ENCODE assay signal across 8 cellular contexts in the genomic region with DNA sequence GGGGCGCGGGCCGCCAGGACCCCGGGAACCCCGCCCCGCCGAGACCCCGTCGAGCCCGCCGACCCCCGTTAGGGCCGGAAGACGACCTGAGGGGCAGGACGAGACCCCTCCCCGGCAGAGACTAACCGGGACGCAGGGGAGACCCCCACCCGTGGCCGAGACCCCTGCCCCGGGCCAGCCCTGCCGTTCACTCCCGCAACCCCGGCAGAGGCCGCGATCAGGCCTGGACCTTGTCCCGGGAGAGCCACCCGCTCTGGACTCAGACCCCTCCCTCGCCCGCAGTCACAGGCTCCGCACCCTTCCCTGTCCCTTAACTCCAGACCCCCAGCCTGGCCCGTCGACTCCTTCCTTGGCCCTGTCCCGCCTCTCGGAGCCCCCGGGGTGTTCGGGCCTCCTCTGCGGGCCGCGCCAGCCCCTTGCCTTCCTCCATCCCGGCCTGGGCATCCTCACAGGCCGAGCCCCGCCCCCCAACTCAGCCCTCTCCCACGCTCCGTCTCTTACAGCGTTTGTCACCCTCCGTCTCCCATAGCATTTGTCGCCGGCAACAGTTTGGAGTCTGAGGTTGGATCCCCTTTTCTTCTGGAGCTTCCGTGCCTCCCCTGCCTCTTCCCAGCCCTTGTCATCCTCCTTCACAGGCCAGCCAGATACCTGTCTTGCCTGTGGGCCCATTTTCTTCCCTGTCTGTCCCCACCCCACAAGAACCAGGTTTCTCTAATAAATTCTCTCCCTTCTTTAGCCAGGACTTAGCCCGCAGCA. TPM values are rescaled to one million over a fixed set of nuclear protein-coding genes. Genes with fewer than 3 reads are reported as not detected.
DNase-seq lines count a peak whose midpoint lies in the region; ATAC-seq, FAIRE-seq and TF ChIP-seq lines count a peak whose summit lies in the region.

No MANE protein-coding gene starts in this region.

- in situ Hi-C loops in astrocyte of the spinal cord (cut with HindIII; ENCODE audit: low sequenced_read_pairs) (no loop called here), HepG2 (cut with HindIII; ENCODE audit: extremely low pct_ligation_motif_present, low pct_unique_long_range_greater_than_20kb) (no loop called here)

- POLR2A ChIA-PET in HepG2 (lab: Yijun Ruan, JAX): interaction anchor here (0.6 to 4.6 kb wide), 26 partner anchors 8 to 411 kb away, joined by 3 to 113 read pairs (median 7); a partner anchor contains a TSS

- TF ChIP-seq RAD21 in Ishikawa (IDR thresholded peaks at IDR 0.05; ENCODE audit: low read depth) (no peak), HepG2 (CRISPR knock-in tag; IDR thresholded peaks at IDR 0.05) (no peak)

- CTCF ChIA-PET in HepG2 (lab: Yijun Ruan, JAX; ENCODE audit: low intra/inter-chr PET ratio, low total read pairs): interaction anchor here (1.5 kb wide), 1 partner anchor 83 kb away, joined by 4 read pairs; a partner anchor contains a TSS

- DNase-seq in COLO668 (lab: John Stamatoyannopoulos, UW; ENCODE audit: unreplicated experiment) (peak; percentile 10), astrocyte of the spinal cord (ENCODE audit: low read depth, low spot score) (no peak), HepG2 (ENCODE audit: low spot score) (no peak), GM20000 (ENCODE audit: low spot score) (no peak)
- DNase-seq in activated CD4-positive, CD25-positive, alpha-beta regulatory T cell (lab: John Stamatoyannopoulos, UW): no peak

- H3K9ac ChIP-seq in HepG2 (ENCODE audit: insufficient read depth, low read depth, low read length): peak overlapping the region; percentile 82

- peak; percentile 4 for FAIRE-seq in HepG2 (lab: Jason Lieb, UNC)

- no peaks in the 10 kb centered on the region for H3K9me3 ChIP-seq in HepG2 (ENCODE audit: low read length)

- H3K4me2 ChIP-seq in HepG2 (ENCODE audit: low read depth, low read length): peak overlapping the region; percentile 95

- no peaks in the 10 kb centered on the region for H3K36me3 ChIP-seq in HepG2 (replicated peaks in 1 of 2; ENCODE audit: control insufficient read depth in 1 of 2, insufficient read depth in 2 of 2, low read length in 2 of 2)

- TF ChIP-seq CTCF in astrocyte of the spinal cord (IDR thresholded peaks at IDR 0.05; ENCODE audit: low read depth, low read length) (no peak), HepG2 (CRISPR knock-in tag; IDR thresholded peaks at IDR 0.05) (no peak), GM20000 (IDR thresholded peaks at IDR 0.05; ENCODE audit: extremely low read depth, missing control alignments) (no peak)

- intact Hi-C loops in HepG2 (cut with micrococcal nuclease; ENCODE audit: unreplicated experiment): loop anchor here (2.0 kb wide), 1 partner anchor 17 kb away; a partner anchor contains a TSS

- H3K4me1 ChIP-seq in HepG2 (ENCODE audit: insufficient read depth, low read length): peaks cover 57% of the 10 kb centered on the region

- peaks cover 4% of the 10 kb centered on the region; the same call in 1 of the 2 replicates for H4K20me1 ChIP-seq in HepG2 (ENCODE audit: insufficient read depth, low read length)

- TF ChIP-seq EP300 in Ishikawa (IDR thresholded peaks at IDR 0.05; ENCODE audit: borderline replicate concordance): no peak
- no peak for TF ChIP-seq EP300 in HepG2 (IDR thresholded peaks at IDR 0.05; ENCODE audit: low read depth in 2 of 2, low read length in 2 of 2)
- TF ChIP-seq EP300 in HepG2 (CRISPR knock-in tag; IDR thresholded peaks at IDR 0.05; ENCODE audit: borderline replicate concordance): no peak; the same call in 1 of the 2 replicates

- H3K27me3 ChIP-seq in HepG2 (ENCODE audit: control insufficient read depth in 1 of 2, insufficient read depth in 2 of 2, low read length in 2 of 2): peaks cover 3 to 6% of the 10 kb centered on the region in 2 experiments; a peak in 2 of 5 replicates

- no peaks in the 10 kb centered on the region for H3K79me2 ChIP-seq in HepG2 (ENCODE audit: insufficient read depth, low read length)

- TF ChIP-seq POLR2A in HepG2 (IDR thresholded peaks at IDR 0.05; ENCODE audit: insufficient read depth in 1 of 2, low read depth in 2 of 2, low read length in 2 of 2): peak in 1 of 2 experiments; percentile 68; a peak in 1 of 4 replicates

- WGBS in HepG2 (ENCODE audit: low lambda C conversion rate): under 1% methylated on average over 35 of the region's 51 CpGs

- H3K4me3 ChIP-seq in astrocyte of the spinal cord (ENCODE audit: low read depth, low read length) (peak overlapping the region; percentile 80), HepG2 (replicated peaks in 1 of 3; ENCODE audit: insufficient read depth in 1 of 3, low read depth in 2 of 3, low read length in 3 of 3) (peak overlapping the region; percentile 82 to 98 (median 90))

- ATAC-seq in HepG2: peak; percentile 35
- ATAC-seq in HG03342 (IDR thresholded peaks at IDR 0.05; ENCODE audit: unreplicated experiment): no peak

- BruUV-seq in HepG2 (replicated peaks; lab: Mats Ljungman, UMichigan): TSS peak; percentile 78

- H3K27ac ChIP-seq in HepG2 (ENCODE audit: extremely low read length, insufficient read depth, low read length) (peak overlapping the region; percentile 78), temporal lobe (ENCODE audit: low read depth, low read length) (peak overlapping the region; percentile 9)

- H2AFZ ChIP-seq in HepG2 (ENCODE audit: low read length): no peak overlapping the region

RNA-seq across cellular contexts. Expression of a gene that starts 0.6 kb away (rescaled TPM):
- 25.9 and 33.7 TPM in 2 replicates for total RNA-seq in HepG2 (2016; rRNA removed; fragmentation: Illumina TruSeq; extraction: Trizol)
- 58.0 and 75.2 TPM in 2 replicates for total RNA-seq in HepG2 (2016; cell fraction: cytosol; rRNA removed; fragmentation: Illumina TruSeq; extraction: Trizol; ENCODE audit: low read depth)
- total RNA-seq in HepG2 (2016; cell fraction: insoluble cytoplasmic fraction; rRNA removed; fragmentation: Illumina TruSeq; extraction: Trizol): 25.2 and 31.6 TPM in 2 replicates
- 54.3 and 70.5 TPM in 2 replicates for total RNA-seq in HepG2 (2016; cell fraction: membrane; rRNA removed; fragmentation: Illumina TruSeq; extraction: Trizol)
- total RNA-seq in HepG2 (2016; cell fraction: nucleus; rRNA removed; fragmentation: Illumina TruSeq; extraction: Trizol): 19.6 and 25.2 TPM in 2 replicates
- polyA plus RNA-seq in HepG2 (2011; rRNA removed): 28.1 and 36.8 TPM in 2 replicates
- 22.9 and 25.9 TPM in 2 replicates for polyA plus RNA-seq in HepG2 (2011; cell fraction: cytosol; rRNA removed)
- polyA plus RNA-seq in HepG2 (2011; cell fraction: nucleus; rRNA removed): 101 and 106 TPM in 2 replicates
- polyA plus RNA-seq in HepG2 (2012): 70.9 and 75.4 TPM in 2 replicates
- polyA plus RNA-seq in HepG2 (2016; cell fraction: cytosol; fragmentation: Illumina TruSeq; extraction: Trizol; ENCODE audit: low read depth): 308 and 317 TPM in 2 replicates
- 54.5 and 74.5 TPM in 2 replicates for polyA plus RNA-seq in HepG2 (2016; cell fraction: insoluble cytoplasmic fraction; fragmentation: Illumina TruSeq; extraction: Trizol; ENCODE audit: low read depth)
- polyA plus RNA-seq in HepG2 (2016; cell fraction: membrane; fragmentation: Illumina TruSeq; extraction: Trizol; ENCODE audit: low read depth): 232 and 236 TPM in 2 replicates
- 80.5 and 83.8 TPM in 2 replicates for polyA plus RNA-seq in HepG2 (2016; cell fraction: nucleus; fragmentation: Illumina TruSeq; extraction: Trizol; ENCODE audit: insufficient read depth, low read depth)
- polyA minus RNA-seq in HepG2 (2011; rRNA and poly(A)+ RNA removed; ENCODE audit: low replicate concordance): 42.1 and 65.5 TPM in 2 replicates
- polyA minus RNA-seq in HepG2 (2011; cell fraction: cytosol; rRNA and poly(A)+ RNA removed): 21.6 and 27.5 TPM in 2 replicates
- 32.7 and 36.6 TPM in 2 replicates for polyA minus RNA-seq in HepG2 (2011; cell fraction: nucleus; rRNA and poly(A)+ RNA removed)
- 30.0 TPM for total RNA-seq in temporal lobe

RNA-seq across cellular contexts. Expression of a gene that starts 14.1 kb away (rescaled TPM):
- 1.3 and 1.9 TPM in 2 replicates for total RNA-seq in HepG2 (2016; rRNA removed; fragmentation: Illumina TruSeq; extraction: Trizol)
- 1.1 and 1.6 TPM in 2 replicates for total RNA-seq in HepG2 (2016; cell fraction: cytosol; rRNA removed; fragmentation: Illumina TruSeq; extraction: Trizol; ENCODE audit: low read depth)
- 0.94 and 1.8 TPM in 2 replicates for total RNA-seq in HepG2 (2016; cell fraction: insoluble cytoplasmic fraction; rRNA removed; fragmentation: Illumina TruSeq; extraction: Trizol)
- total RNA-seq in HepG2 (2016; cell fraction: membrane; rRNA removed; fragmentation: Illumina TruSeq; extraction: Trizol): 2.7 and 3.0 TPM in 2 replicates
- 1.4 and 2.1 TPM in 2 replicates for total RNA-seq in HepG2 (2016; cell fraction: nucleus; rRNA removed; fragmentation: Illumina TruSeq; extraction: Trizol)
- 1.6 and 2.0 TPM in 2 replicates for polyA plus RNA-seq in HepG2 (2011; rRNA removed)
- 1.1 and 2.3 TPM in 2 replicates for polyA plus RNA-seq in HepG2 (2011; cell fraction: cytosol; rRNA removed)
- 8.4 and 10.3 TPM in 2 replicates for polyA plus RNA-seq in HepG2 (2011; cell fraction: nucleus; rRNA removed)
- 2.4 and 3.1 TPM in 2 replicates for polyA plus RNA-seq in HepG2 (2012)
- 1.8 and 1.9 TPM in 2 replicates for polyA plus RNA-seq in HepG2 (2016; cell fraction: cytosol; fragmentation: Illumina TruSeq; extraction: Trizol; ENCODE audit: low read depth)
- 7.2 and 8.4 TPM in 2 replicates for polyA plus RNA-seq in HepG2 (2016; cell fraction: insoluble cytoplasmic fraction; fragmentation: Illumina TruSeq; extraction: Trizol; ENCODE audit: low read depth)
- 3.3 and 4.0 TPM in 2 replicates for polyA plus RNA-seq in HepG2 (2016; cell fraction: membrane; fragmentation: Illumina TruSeq; extraction: Trizol; ENCODE audit: low read depth)
- polyA plus RNA-seq in HepG2 (2016; cell fraction: nucleus; fragmentation: Illumina TruSeq; extraction: Trizol; ENCODE audit: insufficient read depth, low read depth): 9.0 and 10.0 TPM in 2 replicates
- polyA minus RNA-seq in HepG2 (2011; rRNA and poly(A)+ RNA removed; ENCODE audit: low replicate concordance): 0.28 and 1.8 TPM in 2 replicates
- polyA minus RNA-seq in HepG2 (2011; cell fraction: cytosol; rRNA and poly(A)+ RNA removed): 1.9 and 4.0 TPM in 2 replicates
- 0.77 and 0.87 TPM in 2 replicates for polyA minus RNA-seq in HepG2 (2011; cell fraction: nucleus; rRNA and poly(A)+ RNA removed)
- total RNA-seq in temporal lobe: 1.2 TPM

RNA-seq across cellular contexts. Expression of a gene that starts 15.8 kb away (rescaled TPM):
- 10.2 and 10.7 TPM in 2 replicates for total RNA-seq in HepG2 (2016; rRNA removed; fragmentation: Illumina TruSeq; extraction: Trizol)
- 8.3 and 13.6 TPM in 2 replicates for total RNA-seq in HepG2 (2016; cell fraction: cytosol; rRNA removed; fragmentation: Illumina TruSeq; extraction: Trizol; ENCODE audit: low read depth)
- 9.9 and 10.3 TPM in 2 replicates for total RNA-seq in HepG2 (2016; cell fraction: insoluble cytoplasmic fraction; rRNA removed; fragmentation: Illumina TruSeq; extraction: Trizol)
- 24.1 and 24.7 TPM in 2 replicates for total RNA-seq in HepG2 (2016; cell fraction: membrane; rRNA removed; fragmentation: Illumina TruSeq; extraction: Trizol)
- 7.0 and 7.6 TPM in 2 replicates for total RNA-seq in HepG2 (2016; cell fraction: nucleus; rRNA removed; fragmentation: Illumina TruSeq; extraction: Trizol)
- 11.9 and 14.7 TPM in 2 replicates for polyA plus RNA-seq in HepG2 (2011; rRNA removed)
- polyA plus RNA-seq in HepG2 (2011; cell fraction: cytosol; rRNA removed): 11.7 and 19.3 TPM in 2 replicates
- polyA plus RNA-seq in HepG2 (2011; cell fraction: nucleus; rRNA removed): 12.6 and 13.6 TPM in 2 replicates
- 4.4 and 6.8 TPM in 2 replicates for polyA plus RNA-seq in HepG2 (2012)
- 18.0 and 22.1 TPM in 2 replicates for polyA plus RNA-seq in HepG2 (2016; cell fraction: cytosol; fragmentation: Illumina TruSeq; extraction: Trizol; ENCODE audit: low read depth)
- polyA plus RNA-seq in HepG2 (2016; cell fraction: insoluble cytoplasmic fraction; fragmentation: Illumina TruSeq; extraction: Trizol; ENCODE audit: low read depth): 14.2 and 16.6 TPM in 2 replicates
- polyA plus RNA-seq in HepG2 (2016; cell fraction: membrane; fragmentation: Illumina TruSeq; extraction: Trizol; ENCODE audit: low read depth): 25.0 and 29.7 TPM in 2 replicates
- polyA plus RNA-seq in HepG2 (2016; cell fraction: nucleus; fragmentation: Illumina TruSeq; extraction: Trizol; ENCODE audit: insufficient read depth, low read depth): 9.7 and 10.6 TPM in 2 replicates
- polyA minus RNA-seq in HepG2 (2011; rRNA and poly(A)+ RNA removed; ENCODE audit: low replicate concordance): 15.8 and 18.5 TPM in 2 replicates
- 8.1 and 9.1 TPM in 2 replicates for polyA minus RNA-seq in HepG2 (2011; cell fraction: cytosol; rRNA and poly(A)+ RNA removed)
- polyA minus RNA-seq in HepG2 (2011; cell fraction: nucleus; rRNA and poly(A)+ RNA removed): 4.5 and 5.5 TPM in 2 replicates
- 4.9 TPM for total RNA-seq in temporal lobe

RNA-seq across cellular contexts. Expression of a gene that starts 16.3 kb away (rescaled TPM):
- 0.27 and 0.35 TPM in 2 replicates for total RNA-seq in HepG2 (2016; rRNA removed; fragmentation: Illumina TruSeq; extraction: Trizol)
- not detected in 2 replicates for total RNA-seq in HepG2 (2016; cell fraction: cytosol; rRNA removed; fragmentation: Illumina TruSeq; extraction: Trizol; ENCODE audit: low read depth)
- total RNA-seq in HepG2 (2016; cell fraction: insoluble cytoplasmic fraction; rRNA removed; fragmentation: Illumina TruSeq; extraction: Trizol): 0.16 and 0.56 TPM in 2 replicates
- 0.12 and 0.14 TPM in 2 replicates for total RNA-seq in HepG2 (2016; cell fraction: membrane; rRNA removed; fragmentation: Illumina TruSeq; extraction: Trizol)
- total RNA-seq in HepG2 (2016; cell fraction: nucleus; rRNA removed; fragmentation: Illumina TruSeq; extraction: Trizol): 0.25 and 0.28 TPM in 2 replicates
- polyA plus RNA-seq in HepG2 (2011; rRNA removed): 0.71 and 0.77 TPM in 2 replicates
- 0.37 and 0.86 TPM in 2 replicates for polyA plus RNA-seq in HepG2 (2011; cell fraction: cytosol; rRNA removed)
- 0.99 and 1.1 TPM in 2 replicates for polyA plus RNA-seq in HepG2 (2011; cell fraction: nucleus; rRNA removed)
- 0.28 and 0.56 TPM in 2 replicates for polyA plus RNA-seq in HepG2 (2012)
- polyA plus RNA-seq in HepG2 (2016; cell fraction: cytosol; fragmentation: Illumina TruSeq; extraction: Trizol; ENCODE audit: low read depth): not detected in 2 replicates
- 0.32 and 0.40 TPM in 2 replicates for polyA plus RNA-seq in HepG2 (2016; cell fraction: insoluble cytoplasmic fraction; fragmentation: Illumina TruSeq; extraction: Trizol; ENCODE audit: low read depth)
- polyA plus RNA-seq in HepG2 (2016; cell fraction: membrane; fragmentation: Illumina TruSeq; extraction: Trizol; ENCODE audit: low read depth): 0.08 TPM in 1 of 2 replicates, not detected in the other
- polyA plus RNA-seq in HepG2 (2016; cell fraction: nucleus; fragmentation: Illumina TruSeq; extraction: Trizol; ENCODE audit: insufficient read depth, low read depth): 0.33 and 0.61 TPM in 2 replicates
- 0.14 and 3.0 TPM in 2 replicates for polyA minus RNA-seq in HepG2 (2011; rRNA and poly(A)+ RNA removed; ENCODE audit: low replicate concordance)
- polyA minus RNA-seq in HepG2 (2011; cell fraction: cytosol; rRNA and poly(A)+ RNA removed): 0.59 and 0.62 TPM in 2 replicates
- 0.13 and 0.25 TPM in 2 replicates for polyA minus RNA-seq in HepG2 (2011; cell fraction: nucleus; rRNA and poly(A)+ RNA removed)
- 8.4 TPM for total RNA-seq in temporal lobe

RNA-seq across cellular contexts. Expression of a gene that starts 20.6 kb away (rescaled TPM):
- total RNA-seq in HepG2 (2016; rRNA removed; fragmentation: Illumina TruSeq; extraction: Trizol) (not detected in 2 replicates), temporal lobe (0.74 TPM)
- total RNA-seq in HepG2 (2016; cell fraction: cytosol; rRNA removed; fragmentation: Illumina TruSeq; extraction: Trizol; ENCODE audit: low read depth): 0.51 TPM in 1 of 2 replicates, not detected in the other
- total RNA-seq in HepG2 (2016; cell fraction: insoluble cytoplasmic fraction; rRNA removed; fragmentation: Illumina TruSeq; extraction: Trizol): 0.15 TPM in 1 of 2 replicates, not detected in the other
- total RNA-seq in HepG2 (2016; cell fraction: membrane; rRNA removed; fragmentation: Illumina TruSeq; extraction: Trizol): 0.22 TPM in 1 of 2 replicates, not detected in the other
- total RNA-seq in HepG2 (2016; cell fraction: nucleus; rRNA removed; fragmentation: Illumina TruSeq; extraction: Trizol): not detected in 2 replicates
- polyA plus RNA-seq in HepG2 (2011; rRNA removed): not detected in 2 replicates
- polyA plus RNA-seq in HepG2 (2011; cell fraction: cytosol; rRNA removed): not detected in 2 replicates
- not detected in 2 replicates for polyA plus RNA-seq in HepG2 (2011; cell fraction: nucleus; rRNA removed)
- polyA plus RNA-seq in HepG2 (2012): not detected in 2 replicates
- 0.41 and 0.44 TPM in 2 replicates for polyA plus RNA-seq in HepG2 (2016; cell fraction: cytosol; fragmentation: Illumina TruSeq; extraction: Trizol; ENCODE audit: low read depth)
- polyA plus RNA-seq in HepG2 (2016; cell fraction: insoluble cytoplasmic fraction; fragmentation: Illumina TruSeq; extraction: Trizol; ENCODE audit: low read depth): not detected in 2 replicates
- polyA plus RNA-seq in HepG2 (2016; cell fraction: membrane; fragmentation: Illumina TruSeq; extraction: Trizol; ENCODE audit: low read depth): not detected in 2 replicates
- not detected in 2 replicates for polyA plus RNA-seq in HepG2 (2016; cell fraction: nucleus; fragmentation: Illumina TruSeq; extraction: Trizol; ENCODE audit: insufficient read depth, low read depth)
- not detected in 2 replicates for polyA minus RNA-seq in HepG2 (2011; rRNA and poly(A)+ RNA removed; ENCODE audit: low replicate concordance)
- not detected in 2 replicates for polyA minus RNA-seq in HepG2 (2011; cell fraction: cytosol; rRNA and poly(A)+ RNA removed)
- polyA minus RNA-seq in HepG2 (2011; cell fraction: nucleus; rRNA and poly(A)+ RNA removed): not detected in 2 replicates
